In the genomic region with DNA sequence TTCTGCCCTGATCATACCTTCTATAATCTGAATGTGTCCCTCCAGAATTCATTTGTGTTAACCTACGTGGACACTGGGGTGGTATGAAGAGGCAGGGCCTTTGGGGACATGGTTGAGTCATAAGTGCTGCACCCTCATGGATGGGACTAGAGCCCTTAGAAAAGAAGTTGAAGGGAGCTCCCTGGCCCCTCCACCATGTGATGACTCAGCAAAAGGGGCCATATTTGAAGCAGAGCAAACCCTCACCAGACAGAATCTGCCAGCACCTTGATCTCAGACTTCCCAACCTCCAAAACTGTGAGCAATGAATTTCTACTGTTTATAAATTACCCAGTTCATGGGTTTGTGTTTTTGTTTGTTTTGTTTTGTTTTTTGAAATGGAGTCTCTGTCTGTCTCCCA, we compare ENCODE assay signal across 37 cellular contexts. TPM values are rescaled to one million over a fixed set of nuclear protein-coding genes. Genes with fewer than 3 reads are reported as not detected.
"Had no signal": no experiment of that assay in that cellular context is flagged by ENCODE, and none has a peak within 500 bp of the region (broad histone marks: within the 10 kb centered on the region; RNA-seq: fewer than 3 reads in every experiment).

No MANE protein-coding gene starts in this region.

- H3K4me1 Mint-ChIP-seq: endodermal cell had no signal

- H3K36me3 ChIP-seq: ascending aorta, breast epithelium, cardiac muscle cell, gastrocnemius medialis, heart left ventricle, WERI-Rb-1 had no signal

- H3K27me3 ChIP-seq: ascending aorta, breast epithelium had no signal

- H3K4me1 ChIP-seq: breast epithelium, foreskin keratinocyte had no signal

- H3K4me3 ChIP-seq: ascending aorta, breast epithelium, cardiac muscle cell, coronary artery, dorsolateral prefrontal cortex, gastrocnemius medialis, heart left ventricle, hepatocyte had no signal

- H3K9me3 ChIP-seq: ascending aorta, breast epithelium, gastrocnemius medialis, heart left ventricle had no signal

- H3K9me3 Mint-ChIP-seq: activated B cell treated with CpG ODN at 0.5 μM for 24 hours; activated naive CD4-positive, alpha-beta T cell treated with anti-CD3 and anti-CD28 coated beads, Interleukin-2, amount 10 ng/mL, durations not matched to agents 7 days and 5 days; activated naive CD4-positive, alpha-beta T cell treated with anti-CD3 and anti-CD28 coated beads, Interleukin-2, amount 50 U/mL, for 72 hours; activated naive CD8-positive, alpha-beta T cell treated with anti-CD3 and anti-CD28 coated beads, Interleukin-2, amount 10 ng/mL, durations not matched to agents 7 days and 5 days; activated T-cell treated with anti-CD3 and anti-CD28 coated beads, Interleukin-2, amount 50 U/mL, for 4 hours; activated T-helper 1 cell treated with anti-CD3 and anti-CD28 coated beads, Interleukin-12 subunit alpha, Interleukin-12 subunit beta, Interleukin-2, Interleukin-4 antibody, amounts not matched to agents 30 ng/mL and 10 ng/mL and 1 ng/mL, durations not matched to agents 14 hours and 24 hours and 36 hours; activated T-helper 2 cell treated with anti-CD3 and anti-CD28 coated beads, Interferon-gamma antibody, Interleukin-2, Interleukin-4, amounts not matched to agents 10 μg/mL and 5 μg/mL and 100 μg/mL, durations not matched to agents 14 hours and 24 hours and 36 hours; dendritic cell treated with granulocyte-macrophage colony-stimulating factor and Interleukin-4, amounts not matched to agents 40 ng/mL and 50 ng/mL, for 4 days; endodermal cell; T-helper 2 cell treated with Interferon-gamma antibody and Interleukin-4, amounts not matched to agents 5 μg/mL and 100 μg/mL, for 36 hours had no signal

- ATAC-seq: activated CD4-positive, CD25-positive, alpha-beta regulatory T cell treated with anti-CD3 and anti-CD28 coated beads, Interleukin-2, amount 50 U/mL, for 24 hours; activated naive CD4-positive, alpha-beta T cell treated with anti-CD3 and anti-CD28 coated beads, Interleukin-2, amount 50 U/mL, for 72 hours; activated T-cell treated with anti-CD3 and anti-CD28 coated beads, Interleukin-2, amount 50 U/mL, for 4 hours; esophagus mucosa; foreskin keratinocyte; gastrocnemius medialis; heart left ventricle; T-helper 17 cell had no signal

- DNase-seq: activated B cell treated with CpG ODN at 0.5 μM for 24 hours; activated CD4-positive, alpha-beta T cell treated with anti-CD3 and anti-CD28 coated beads for 48 hours; activated CD4-positive, alpha-beta T cell treated with anti-CD3 and anti-CD28 coated beads, Interleukin-2, amount 50 U/mL, for 1 hour; activated CD4-positive, alpha-beta T cell treated with anti-CD3 and anti-CD28 coated beads, Interleukin-2, amount 50 U/mL, for 48 hours; activated CD8-positive, alpha-beta memory T cell treated with anti-CD3 and anti-CD28 coated beads, Interleukin-2, amount 50 U/mL, for 48 hours; activated gamma-delta T cell; activated naive CD4-positive, alpha-beta T cell; activated naive CD4-positive, alpha-beta T cell treated with anti-CD3 and anti-CD28 coated beads, Interleukin-2, amount 10 ng/mL, durations not matched to agents 7 days and 5 days; activated naive CD8-positive, alpha-beta T cell treated with anti-CD3 and anti-CD28 coated beads, Interleukin-2, amount 10 ng/mL, durations not matched to agents 7 days and 5 days; activated T-cell treated with anti-CD3 and anti-CD28 coated beads for 4 hours; activated T-cell treated with anti-CD3 and anti-CD28 coated beads, Interleukin-2, amount 50 U/mL, for 4 hours; central memory CD4-positive, alpha-beta T cell; cerebellar nuclear complex; dorsolateral prefrontal cortex; effector memory CD4-positive, alpha-beta T cell; endodermal cell; foreskin keratinocyte; gastrocnemius medialis; glutamatergic neuron; heart left ventricle; T-helper 17 cell; T1000; WERI-Rb-1 had no signal

- H3K79me2 ChIP-seq: hepatocyte had no signal

- H3K4me3 Mint-ChIP-seq: activated B cell treated with CpG ODN at 0.5 μM for 24 hours; activated naive CD4-positive, alpha-beta T cell treated with anti-CD3 and anti-CD28 coated beads, Interleukin-2, amount 10 ng/mL, durations not matched to agents 7 days and 5 days; activated naive CD8-positive, alpha-beta T cell treated with anti-CD3 and anti-CD28 coated beads, Interleukin-2, amount 10 ng/mL, durations not matched to agents 7 days and 5 days; activated T-cell treated with anti-CD3 and anti-CD28 coated beads, Interleukin-2, amount 50 U/mL, for 4 hours; activated T-helper 1 cell treated with anti-CD3 and anti-CD28 coated beads, Interleukin-12 subunit alpha, Interleukin-12 subunit beta, Interleukin-2, Interleukin-4 antibody, amounts not matched to agents 30 ng/mL and 10 ng/mL and 1 ng/mL, durations not matched to agents 14 hours and 24 hours and 36 hours; brain; dendritic cell treated with granulocyte-macrophage colony-stimulating factor and Interleukin-4, amounts not matched to agents 40 ng/mL and 50 ng/mL, for 4 days; endodermal cell; T-helper 17 cell; T-helper 2 cell treated with Interferon-gamma antibody and Interleukin-4, amounts not matched to agents 5 μg/mL and 100 μg/mL, for 36 hours had no signal

- H3K27ac ChIP-seq: ascending aorta, breast epithelium, cardiac muscle cell, coronary artery, dorsolateral prefrontal cortex, foreskin keratinocyte, gastrocnemius medialis, heart left ventricle, hepatocyte, WERI-Rb-1 had no signal

- H3K36me3 Mint-ChIP-seq: activated naive CD4-positive, alpha-beta T cell treated with anti-CD3 and anti-CD28 coated beads, Interleukin-2, amount 10 ng/mL, durations not matched to agents 7 days and 5 days; activated naive CD4-positive, alpha-beta T cell treated with anti-CD3 and anti-CD28 coated beads, Interleukin-2, amount 50 U/mL, for 72 hours; activated naive CD8-positive, alpha-beta T cell treated with anti-CD3 and anti-CD28 coated beads, Interleukin-2, amount 10 ng/mL, durations not matched to agents 7 days and 5 days; brain had no signal

- H3K27ac Mint-ChIP-seq: activated B cell treated with CpG ODN at 0.5 μM for 24 hours; activated naive CD4-positive, alpha-beta T cell treated with anti-CD3 and anti-CD28 coated beads, Interleukin-2, amount 10 ng/mL, durations not matched to agents 7 days and 5 days; activated naive CD4-positive, alpha-beta T cell treated with anti-CD3 and anti-CD28 coated beads, Interleukin-2, amount 50 U/mL, for 72 hours; activated naive CD8-positive, alpha-beta T cell treated with anti-CD3 and anti-CD28 coated beads, Interleukin-2, amount 10 ng/mL, durations not matched to agents 7 days and 5 days; activated T-helper 1 cell treated with anti-CD3 and anti-CD28 coated beads, Interleukin-12 subunit alpha, Interleukin-12 subunit beta, Interleukin-2, Interleukin-4 antibody, amounts not matched to agents 30 ng/mL and 10 ng/mL and 1 ng/mL, durations not matched to agents 14 hours and 24 hours and 36 hours; activated T-helper 2 cell treated with anti-CD3 and anti-CD28 coated beads, Interferon-gamma antibody, Interleukin-2, Interleukin-4, amounts not matched to agents 10 μg/mL and 5 μg/mL and 100 μg/mL, durations not matched to agents 14 hours and 24 hours and 36 hours; brain; dendritic cell treated with granulocyte-macrophage colony-stimulating factor and Interleukin-4, amounts not matched to agents 40 ng/mL and 50 ng/mL, for 4 days; endodermal cell; T-helper 17 cell; T-helper 2 cell treated with Interferon-gamma antibody and Interleukin-4, amounts not matched to agents 5 μg/mL and 100 μg/mL, for 36 hours had no signal

- H3K4me2 ChIP-seq: hepatocyte had no signal

- H2AFZ ChIP-seq: hepatocyte had no signal

RNA-seq across cellular contexts. Expression of a gene that starts 31.4 kb away (rescaled TPM):
- total RNA-seq: activated B cell treated with CpG ODN at 0.5 μM for 24 hours; activated naive CD8-positive, alpha-beta T cell treated with anti-CD3 and anti-CD28 coated beads, Interleukin-2, amount 10 ng/mL, durations not matched to agents 7 days and 5 days; activated T-helper 1 cell treated with anti-CD3 and anti-CD28 coated beads, Interleukin-12 subunit alpha, Interleukin-12 subunit beta, Interleukin-2, Interleukin-4 antibody, amounts not matched to agents 30 ng/mL and 10 ng/mL and 1 ng/mL, durations not matched to agents 14 hours and 24 hours and 36 hours; activated T-helper 2 cell treated with anti-CD3 and anti-CD28 coated beads, Interferon-gamma antibody, Interleukin-2, Interleukin-4, amounts not matched to agents 10 μg/mL and 5 μg/mL and 100 μg/mL, durations not matched to agents 14 hours and 24 hours and 36 hours; cardiac muscle cell; T-helper 17 cell had no signal
- polyA plus RNA-seq: cardiac muscle cell had no signal

RNA-seq across cellular contexts. Expression of a gene that starts 33.4 kb away (rescaled TPM):
- total RNA-seq: activated B cell treated with CpG ODN at 0.5 μM for 24 hours; activated naive CD4-positive, alpha-beta T cell treated with anti-CD3 and anti-CD28 coated beads, Interleukin-2, amount 50 U/mL, for 72 hours; activated naive CD8-positive, alpha-beta T cell treated with anti-CD3 and anti-CD28 coated beads, Interleukin-2, amount 10 ng/mL, durations not matched to agents 7 days and 5 days; activated T-cell treated with anti-CD3 and anti-CD28 coated beads, Interleukin-2, amount 50 U/mL, for 4 hours; activated T-helper 1 cell treated with anti-CD3 and anti-CD28 coated beads, Interleukin-12 subunit alpha, Interleukin-12 subunit beta, Interleukin-2, Interleukin-4 antibody, amounts not matched to agents 30 ng/mL and 10 ng/mL and 1 ng/mL, durations not matched to agents 14 hours and 24 hours and 36 hours; activated T-helper 2 cell treated with anti-CD3 and anti-CD28 coated beads, Interferon-gamma antibody, Interleukin-2, Interleukin-4, amounts not matched to agents 10 μg/mL and 5 μg/mL and 100 μg/mL, durations not matched to agents 14 hours and 24 hours and 36 hours; ascending aorta; cardiac muscle cell; endodermal cell; epithelial cell of proximal tubule; esophagus mucosa; foreskin keratinocyte; gastrocnemius medialis; hepatocyte had no signal
- polyA plus RNA-seq: cardiac muscle cell, foreskin keratinocyte, hepatocyte had no signal

RNA-seq across cellular contexts. Expression of a gene that starts 48.6 kb away (rescaled TPM):
- total RNA-seq: activated B cell treated with CpG ODN at 0.5 μM for 24 hours; activated naive CD8-positive, alpha-beta T cell treated with anti-CD3 and anti-CD28 coated beads, Interleukin-2, amount 10 ng/mL, durations not matched to agents 7 days and 5 days; activated T-cell treated with anti-CD3 and anti-CD28 coated beads, Interleukin-2, amount 50 U/mL, for 4 hours; ascending aorta; cardiac muscle cell; endodermal cell; epithelial cell of proximal tubule; esophagus mucosa; foreskin keratinocyte; hepatocyte had no signal
- polyA plus RNA-seq: cardiac muscle cell, foreskin keratinocyte, hepatocyte had no signal
